In the genomic region with DNA sequence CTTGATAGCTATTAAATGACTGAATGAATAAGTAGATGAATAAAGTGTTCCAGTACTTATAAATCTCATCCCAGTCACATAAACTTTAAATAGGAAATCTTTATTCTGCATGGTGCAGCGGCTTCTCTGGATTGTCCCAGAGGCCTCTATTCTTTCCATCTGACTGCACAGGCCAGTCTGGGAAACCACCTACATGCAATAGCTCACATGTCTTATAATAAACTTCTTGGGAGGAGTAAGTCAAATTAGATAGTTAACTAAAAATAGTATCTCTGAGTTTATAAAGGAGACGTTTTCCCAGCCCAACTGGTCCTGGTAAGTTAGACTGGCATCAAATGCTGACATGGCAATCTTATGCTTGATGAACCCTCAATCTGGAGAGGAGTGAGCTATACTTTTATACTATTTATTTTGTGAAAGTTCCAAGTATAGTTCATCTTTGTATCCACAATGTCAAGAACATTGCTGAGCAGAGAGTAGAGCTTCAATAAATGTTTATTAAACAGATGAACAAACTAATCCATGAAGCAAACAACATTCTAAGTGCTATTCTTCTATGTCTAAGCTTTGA, we compare ENCODE assay signal across 24 cellular contexts.
A peak's percentile ranks its signal among the peaks of the same experiment; 100 is the strongest.
DNase-seq lines count a peak whose midpoint lies in the region; ATAC-seq, FAIRE-seq and TF ChIP-seq lines count a peak whose summit lies in the region.
"Had no signal": no experiment of that assay in that cellular context is flagged by ENCODE, and none has a peak within 500 bp of the region (broad histone marks: within the 10 kb centered on the region; RNA-seq: fewer than 3 reads in every experiment).

No MANE protein-coding gene starts in this region.

- H3K4me2 ChIP-seq in GM12878 (ENCODE audit: control insufficient read depth, insufficient read depth) = no peak overlapping the region
- H3K4me2 ChIP-seq: BLaER1 treated with 17β-estradiol and CSF1 and Interleukin-3, amounts not matched to agents 10 nM and 100 nM; GM23338 had no signal

- no peak overlapping the region for H2AFZ ChIP-seq in GM12878 (ENCODE audit: control insufficient read depth, low read depth, low read length)
- H2AFZ ChIP-seq: GM23338 had no signal

- BruUV-seq in GM12878 (replicated peaks; lab: Mats Ljungman, UMichigan) = no TSS peak

- H3K79me2 ChIP-seq in GM12878 (ENCODE audit: control insufficient read depth, insufficient read depth, low read length) = no peaks in the 10 kb centered on the region

- ATAC-seq in GM12878 (0 out of 3 replicates have a peak, but pooled peaks have one; percentile 25), gastrocnemius medialis (peak in 1 of 2 donors; percentile 64)
- ATAC-seq: CD8-positive, alpha-beta T cell; GM23338 had no signal

- CTCF ChIA-PET in GM12878 (lab: Yijun Ruan, JAX) = interaction anchor here (1.6 kb wide), 1 partner anchor 10 kb away, joined by 3 read pairs; no protein-coding TSS in a partner anchor

- TF ChIP-seq RAD21 in GM12878 (IDR thresholded peaks at IDR 0.05; ENCODE audit: insufficient read depth, low read depth, low read length) = no peak

- TF ChIP-seq POLR2A in GM12878 (IDR thresholded peaks at IDR 0.05; ENCODE audit: low read depth, low read length) (no peak), gastrocnemius medialis (IDR thresholded peaks at IDR 0.05) (no peak)

- no peak overlapping the region for H3K4me3 ChIP-seq in GM12878
- no peak overlapping the region for H3K4me3 ChIP-seq in kidney epithelial cell (ENCODE audit: low read depth, low read length)
- no peak overlapping the region for H3K4me3 ChIP-seq in gastrocnemius medialis
- H3K4me3 ChIP-seq: BLaER1 treated with 17β-estradiol and CSF1 and Interleukin-3, amounts not matched to agents 10 nM and 100 nM; GM23338; HAP-1 had no signal

- H3K27ac ChIP-seq in GM12878 (ENCODE audit: control insufficient read depth, insufficient read depth) (no peak overlapping the region), gastrocnemius medialis (peak overlapping the region in 3 of 4 donors; percentile 11 to 49 (median 38))
- H3K27ac ChIP-seq: BLaER1 treated with 17β-estradiol and CSF1 and Interleukin-3, amounts not matched to agents 10 nM and 100 nM had no signal

- H3K27me3 ChIP-seq in GM12878 (replicated peaks in 1 of 2; ENCODE audit: control insufficient read depth in 2 of 2, insufficient read depth in 2 of 2, low read length in 1 of 2) (no peaks in the 10 kb centered on the region), kidney epithelial cell (ENCODE audit: control insufficient read depth, insufficient read depth, low read length) (no peaks in the 10 kb centered on the region), gastrocnemius medialis (no peaks in the 10 kb centered on the region)
- H3K27me3 ChIP-seq: BLaER1 treated with 17β-estradiol and CSF1 and Interleukin-3, amounts not matched to agents 10 nM and 100 nM had no signal

- H4K20me1 ChIP-seq in GM12878 (ENCODE audit: control insufficient read depth, insufficient read depth) = no peaks in the 10 kb centered on the region
- H4K20me1 ChIP-seq: BLaER1 treated with 17β-estradiol and CSF1 and Interleukin-3, amounts not matched to agents 10 nM and 100 nM had no signal

- TF ChIP-seq CTCF in GM12878 (IDR thresholded peaks at IDR 0.05 in 2 of 3, conservative IDR thresholded peaks at IDR 0.05 in 1 of 3; ENCODE audit: control insufficient read depth in 2 of 3, extremely low read depth in 1 of 3, insufficient read depth in 1 of 3, low read depth in 3 of 3, low read length in 3 of 3) (no peak), kidney epithelial cell (IDR thresholded peaks at IDR 0.05; ENCODE audit: insufficient read depth, low read length, poor library complexity, severe bottlenecking) (no peak), gastrocnemius medialis (IDR thresholded peaks at IDR 0.05 in 4 of 5, conservative IDR thresholded peaks at IDR 0.05 in 1 of 5) (no peak)

- no peak for FAIRE-seq in GM12878 (lab: Jason Lieb, UNC)
- FAIRE-seq: D721Med had no signal

- RAD21 ChIA-PET in GM12878 (lab: Charles Lee; ENCODE audit: unreplicated experiment) = no interaction called here

- WGBS in GM12878 (ENCODE audit: insufficient coverage, insufficient replicate concordance, low lambda C conversion rate, missing lambda C conversion rate) = 33% methylated on average over 2 of the region's 2 CpGs

- DNase-seq in HK-2 (ENCODE audit: unreplicated experiment) = peak; percentile 11
- DNase-seq in GM12878 (ENCODE audit: low read depth, low spot score) = no peak
- peak; percentile 52 for DNase-seq in kidney epithelial cell (ENCODE audit: low read depth)
- no peak for DNase-seq in gastrocnemius medialis
- DNase-seq in COLO668 (lab: John Stamatoyannopoulos, UW; ENCODE audit: unreplicated experiment) = no peak
- DNase-seq in NCI-H146 treated with DMSO at 0.1 percent for 48 hours (lab: John Stamatoyannopoulos, UW; ENCODE audit: unreplicated experiment) = no peak
- DNase-seq in iPS-NIHi11 (ENCODE audit: low spot score) = no peak
- no peak for DNase-seq in C1 segment of cervical spinal cord (lab: John Stamatoyannopoulos, UW)
- DNase-seq: CD8-positive, alpha-beta T cell; DMS53; GF-D8; MV-4-11; NCI-H1105 treated with DMSO at 0.1 percent for 48 hours; NCI-H1694 treated with DMSO at 0.1 percent for 48 hours; NCI-H2081 treated with DMSO at 0.1 percent for 48 hours; NCI-H2171 treated with DMSO at 0.1 percent for 48 hours; NCI-H524 treated with DMSO at 0.1 percent for 48 hours; NCI-H82; OCI-M1; Right ventricle myocardium superior had no signal

- TF ChIP-seq EP300 in GM12878 (IDR thresholded peaks at IDR 0.05; ENCODE audit: borderline replicate concordance in 1 of 2, control insufficient read depth in 1 of 2, low read depth in 2 of 2, low read length in 2 of 2) = no peak

- POLR2A ChIA-PET in GM12878 (lab: Charles Lee) = interaction anchor here (0.6 kb wide), 1 partner anchor 16 kb away, joined by 3 read pairs; no protein-coding TSS in a partner anchor

- intact Hi-C loops in GM12878 (cut with micrococcal nuclease; ENCODE audit: unreplicated experiment) (no loop called here), gastrocnemius medialis (cut with DNase I; ENCODE audit: low total_unique reads) (no loop called here)

- no peaks in the 10 kb centered on the region for H3K9me3 ChIP-seq in GM12878 (replicated peaks; ENCODE audit: control insufficient read depth, insufficient read depth, low read length)
- H3K9me3 ChIP-seq in gastrocnemius medialis = no peaks in the 10 kb centered on the region
- H3K9me3 ChIP-seq: BLaER1 treated with 17β-estradiol and CSF1 and Interleukin-3, amounts not matched to agents 10 nM and 100 nM; HAP-1 had no signal

- no peaks in the 10 kb centered on the region for H3K36me3 ChIP-seq in GM12878 (ENCODE audit: control insufficient read depth in 2 of 2, insufficient read depth in 2 of 2, low read length in 1 of 2)
- no peaks in the 10 kb centered on the region for H3K36me3 ChIP-seq in kidney epithelial cell (ENCODE audit: control insufficient read depth, insufficient read depth, low read length)
- no peaks in the 10 kb centered on the region for H3K36me3 ChIP-seq in gastrocnemius medialis
- H3K36me3 ChIP-seq: BLaER1 treated with 17β-estradiol and CSF1 and Interleukin-3, amounts not matched to agents 10 nM and 100 nM; HAP-1 had no signal

- in situ Hi-C loops in GM12878 (cut with MboI) (no loop called here), gastrocnemius medialis (cut with MboI; ENCODE audit: low sequenced_read_pairs in 4 of 4) (no loop called here)

- H3K9ac ChIP-seq in GM12878 (ENCODE audit: control insufficient read depth, insufficient read depth, low read length) = no peak overlapping the region
- H3K9ac ChIP-seq: BLaER1 treated with 17β-estradiol and CSF1 and Interleukin-3, amounts not matched to agents 10 nM and 100 nM had no signal

- SMC1A ChIA-PET in GM12878 (lab: Charles Lee; ENCODE audit: uncharacterized antibody, unreplicated experiment) = interaction anchor here (0.9 to 1.4 kb wide), 4 partner anchors 12 to 247 kb away, joined by 3 to 5 read pairs (median 3); no protein-coding TSS in a partner anchor

- H3K4me1 ChIP-seq in GM12878 (ENCODE audit: control insufficient read depth, insufficient read depth, low read length) = no peaks in the 10 kb centered on the region
- H3K4me1 ChIP-seq in gastrocnemius medialis = peaks cover 56 to 68% of the 10 kb centered on the region in 2 donors

TF ChIP-seq in GM12878, 131 proteins besides CTCF, POLR2A, EP300 and RAD21:
- TF ChIP-seq JUNB (IDR thresholded peaks at IDR 0.05) = peak; percentile 27; the same call in 1 of the 2 replicates
- TF ChIP-seq, protein P1, sequence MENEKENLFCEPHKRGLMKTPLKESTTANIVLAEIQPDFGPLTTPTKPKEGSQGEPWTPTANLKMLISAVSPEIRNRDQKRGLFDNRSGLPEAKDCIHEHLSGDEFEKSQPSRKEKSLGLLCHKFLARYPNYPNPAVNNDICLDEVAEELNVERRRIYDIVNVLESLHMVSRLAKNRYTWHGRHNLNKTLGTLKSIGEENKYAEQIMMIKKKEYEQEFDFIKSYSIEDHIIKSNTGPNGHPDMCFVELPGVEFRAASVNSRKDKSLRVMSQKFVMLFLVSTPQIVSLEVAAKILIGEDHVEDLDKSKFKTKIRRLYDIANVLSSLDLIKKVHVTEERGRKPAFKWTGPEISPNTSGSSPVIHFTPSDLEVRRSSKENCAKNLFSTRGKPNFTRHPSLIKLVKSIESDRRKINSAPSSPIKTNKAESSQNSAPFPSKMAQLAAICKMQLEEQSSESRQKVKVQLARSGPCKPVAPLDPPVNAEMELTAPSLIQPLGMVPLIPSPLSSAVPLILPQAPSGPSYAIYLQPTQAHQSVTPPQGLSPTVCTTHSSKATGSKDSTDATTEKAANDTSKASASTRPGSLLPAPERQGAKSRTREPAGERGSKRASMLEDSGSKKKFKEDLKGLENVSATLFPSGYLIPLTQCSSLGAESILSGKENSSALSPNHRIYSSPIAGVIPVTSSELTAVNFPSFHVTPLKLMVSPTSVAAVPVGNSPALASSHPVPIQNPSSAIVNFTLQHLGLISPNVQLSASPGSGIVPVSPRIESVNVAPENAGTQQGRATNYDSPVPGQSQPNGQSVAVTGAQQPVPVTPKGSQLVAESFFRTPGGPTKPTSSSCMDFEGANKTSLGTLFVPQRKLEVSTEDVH (IDR thresholded peaks at IDR 0.05; ENCODE audit: low read depth, partially characterized antibody) = no peak
TF ChIP-seq in GM12878: peak in this region for 1.

Comparison
In these comparisons a context has a peak if more than half of its experiments do, and no peak if none do; other contexts are left out.
1. DNase-seq: peak in HK-2 (single experiment) and kidney epithelial cell (single experiment); none in GM12878 (single experiment), gastrocnemius medialis (0 of 2), COLO668 (single experiment), NCI-H146 treated with DMSO at 0.1 percent for 48 hours (single experiment), iPS-NIHi11 (single experiment) and C1 segment of cervical spinal cord (0 of 14).